14 cellular contexts compared by ENCODE assay signal in genomic region chr9:94916956-94917355, GRCh38.
DNase-seq lines count a peak whose midpoint lies in the region; ATAC-seq, FAIRE-seq and TF ChIP-seq lines count a peak whose summit lies in the region.
"Had no signal": no experiment of that assay in that cellular context is flagged by ENCODE, and none has a peak within 500 bp of the region (broad histone marks: within the 10 kb centered on the region; RNA-seq: fewer than 3 reads in every experiment).

No MANE protein-coding gene starts in this region.

- POLR2A ChIA-PET in HepG2 (lab: Yijun Ruan, JAX), result no interaction called here

- no peak for TF ChIP-seq EP300 in HepG2 (IDR thresholded peaks at IDR 0.05; ENCODE audit: low read depth in 2 of 2, low read length in 2 of 2)
- no peak for TF ChIP-seq EP300 in HepG2 (CRISPR knock-in tag; IDR thresholded peaks at IDR 0.05; ENCODE audit: borderline replicate concordance)

- DNase-seq in HepG2 (ENCODE audit: low spot score), result no peak
- DNase-seq in right lobe of liver, result no peak
- peak; percentile 49 for DNase-seq in SW480 (ENCODE audit: low spot score)
- peak; percentile 65 for DNase-seq in left kidney (ENCODE audit: low read depth, low spot score)
- DNase-seq in DMS79 (lab: John Stamatoyannopoulos, UW), result no peak
- no peak for DNase-seq in occipital lobe (lab: John Stamatoyannopoulos, UW)
- DNase-seq: cortex of kidney; DMS153; NCI-H1092 treated with DMSO at 0.1 percent for 48 hours; stimulated activated CD4-positive, alpha-beta T cell treated with anti-CD3 and anti-CD28 coated beads, Interleukin-15, amount 100 ng/mL, for 24 hours had no signal

- no peak for TF ChIP-seq RAD21 in HepG2 (CRISPR knock-in tag; IDR thresholded peaks at IDR 0.05)

- whole genome bisulfite sequencing in HepG2 (ENCODE audit: low lambda C conversion rate), result 89% methylated on average over 5 of the region's 6 CpGs
- no CpG with 5 or more reads among the region's 6 CpGs for WGBS in right lobe of liver (ENCODE audit: insufficient coverage, low coverage, low lambda C conversion rate, missing lambda C conversion rate)

- intact Hi-C loops in HepG2 (cut with micrococcal nuclease; ENCODE audit: unreplicated experiment), result no loop called here
- intact Hi-C loops in right lobe of liver (cut with DNase I), result no loop called here

- H4K20me1 ChIP-seq in HepG2 (ENCODE audit: insufficient read depth, low read length), result no peaks in the 10 kb centered on the region

- ATAC-seq in HepG2 (no peak), right lobe of liver (no peak), HG03378 (IDR thresholded peaks at IDR 0.05; ENCODE audit: unreplicated experiment) (no peak), HG03354 (IDR thresholded peaks at IDR 0.05; ENCODE audit: poor library complexity, severe bottlenecking, unreplicated experiment) (no peak)

- H3K4me3 ChIP-seq in HepG2 (replicated peaks in 1 of 3; ENCODE audit: insufficient read depth in 1 of 3, low read depth in 2 of 3, low read length in 3 of 3) (no peak overlapping the region), right lobe of liver (no peak overlapping the region)
- H3K4me3 ChIP-seq: ovary, thyroid gland had no signal

- no peak overlapping the region for H2AFZ ChIP-seq in HepG2 (ENCODE audit: low read length)

- no peak for FAIRE-seq in HepG2 (lab: Jason Lieb, UNC)

- no peaks in the 10 kb centered on the region for H3K79me2 ChIP-seq in HepG2 (ENCODE audit: insufficient read depth, low read length)

- no peak overlapping the region for H3K9ac ChIP-seq in HepG2 (ENCODE audit: insufficient read depth, low read depth, low read length)

- peaks cover 80% of the 10 kb centered on the region for H3K4me1 ChIP-seq in HepG2 (ENCODE audit: insufficient read depth, low read length)
- peaks cover 0 to 14% (median 5%) of the 10 kb centered on the region in 4 donors for H3K4me1 ChIP-seq in right lobe of liver

- TF ChIP-seq CTCF in HepG2 (CRISPR knock-in tag; IDR thresholded peaks at IDR 0.05) (no peak), right lobe of liver (IDR thresholded peaks at IDR 0.05) (no peak)

- H3K27me3 ChIP-seq in HepG2 (ENCODE audit: control insufficient read depth in 1 of 2, insufficient read depth in 2 of 2, low read length in 2 of 2) (no peaks in the 10 kb centered on the region), right lobe of liver (no peaks in the 10 kb centered on the region)
- H3K27me3 ChIP-seq: ovary, thyroid gland had no signal

- no peak overlapping the region for H3K4me2 ChIP-seq in HepG2 (ENCODE audit: low read depth, low read length)

- CTCF ChIA-PET in HepG2 (lab: Yijun Ruan, JAX; ENCODE audit: low intra/inter-chr PET ratio, low total read pairs), result no interaction called here

- H3K36me3 ChIP-seq in HepG2 (replicated peaks in 1 of 2; ENCODE audit: control insufficient read depth in 1 of 2, insufficient read depth in 2 of 2, low read length in 2 of 2), result no peaks in the 10 kb centered on the region
- no peaks in the 10 kb centered on the region for H3K36me3 ChIP-seq in right lobe of liver
- H3K36me3 ChIP-seq: ovary, thyroid gland had no signal

- in situ Hi-C loops in HepG2 (cut with HindIII; ENCODE audit: extremely low pct_ligation_motif_present, low pct_unique_long_range_greater_than_20kb), result loop anchor here (10.0 kb wide), 1 partner anchor 132 kb away; no protein-coding TSS in a partner anchor

- no peak for TF ChIP-seq POLR2A in HepG2 (IDR thresholded peaks at IDR 0.05; ENCODE audit: insufficient read depth in 1 of 2, low read depth in 2 of 2, low read length in 2 of 2)
- no peak for TF ChIP-seq POLR2A in right lobe of liver (IDR thresholded peaks at IDR 0.05)

- no TSS peak for BruUV-seq in HepG2 (replicated peaks; lab: Mats Ljungman, UMichigan)

- H3K27ac ChIP-seq in HepG2 (ENCODE audit: extremely low read length, insufficient read depth, low read length) (no peak overlapping the region), right lobe of liver (no peak overlapping the region)
- H3K27ac ChIP-seq: ovary, thyroid gland had no signal

- no peaks in the 10 kb centered on the region for H3K9me3 ChIP-seq in HepG2 (ENCODE audit: low read length)
- no peaks in the 10 kb centered on the region for H3K9me3 ChIP-seq in right lobe of liver
- H3K9me3 ChIP-seq: ovary, thyroid gland had no signal

TF ChIP-seq in HepG2, 621 proteins besides CTCF, POLR2A, EP300 and RAD21:
- TF ChIP-seq ZNF687 (CRISPR knock-in tag; IDR thresholded peaks at IDR 0.05) (peak; percentile 21), ZBTB38 (CRISPR knock-in tag; IDR thresholded peaks at IDR 0.05) (peak; percentile 46; the same call in 1 of the 2 replicates), ZNF562 (CRISPR knock-in tag; IDR thresholded peaks at IDR 0.05; ENCODE audit: borderline replicate concordance) (no peak)

Comparison
In these comparisons a context has a peak if more than half of its experiments do, and no peak if none do; other contexts are left out.
1. DNase-seq: peak in SW480 (single experiment) and left kidney (single experiment); none in HepG2 (single experiment), right lobe of liver (0 of 3), DMS79 (single experiment) and occipital lobe (single experiment).